8 cellular contexts compared by ENCODE assay signal in the genomic region with DNA sequence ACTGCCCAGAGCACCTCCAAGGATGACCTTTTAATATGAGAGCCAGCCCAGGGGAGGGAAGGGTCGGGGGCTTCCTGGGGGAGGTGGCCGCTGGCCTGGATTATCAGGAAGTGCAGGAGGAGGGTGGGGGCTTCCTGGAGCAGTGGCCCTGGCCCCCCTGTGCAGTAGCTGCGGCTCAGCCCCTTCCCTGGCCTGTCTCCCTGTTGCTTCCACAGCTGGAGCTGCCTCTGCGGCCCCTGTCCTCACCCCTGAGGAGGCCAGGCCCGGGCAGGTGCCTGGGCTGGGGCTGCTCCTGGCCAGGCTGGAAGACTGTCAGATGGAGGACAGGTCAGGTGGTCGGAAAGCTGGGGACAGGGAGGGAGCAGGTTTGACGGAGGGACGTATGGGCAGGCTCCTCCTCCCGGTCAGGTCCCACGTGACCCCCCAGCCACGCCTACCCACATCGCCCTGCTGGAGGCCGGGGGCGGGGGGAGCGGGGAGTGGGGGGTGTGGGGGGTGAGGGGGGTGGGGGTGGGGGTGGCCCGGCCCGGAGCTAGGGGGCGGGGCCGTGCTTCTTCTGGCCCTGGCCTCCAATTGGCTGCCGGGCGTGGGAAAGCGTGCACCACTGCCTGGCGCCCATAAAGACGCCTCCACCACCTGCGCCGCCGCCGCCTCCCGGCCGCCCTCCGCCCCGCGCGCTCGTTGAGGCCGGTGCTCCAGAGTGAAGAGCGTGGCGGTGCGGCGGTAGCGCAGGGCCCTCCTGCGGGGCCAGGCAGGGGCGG. TPM values are rescaled to one million over a fixed set of nuclear protein-coding genes. Genes with fewer than 3 reads are reported as not detected.
DNase-seq lines count a peak whose midpoint lies in the region; ATAC-seq and TF ChIP-seq lines count a peak whose summit lies in the region.

No MANE protein-coding gene starts in this region.

- peaks cover 2% of the 10 kb centered on the region for H3K36me3 Mint-ChIP-seq in activated CD8-positive, alpha-beta T cell treated with anti-CD3 and anti-CD28 coated beads, Interleukin-2, amount 10 ng/mL, durations not matched to agents 7 days and 5 days (ENCODE audit: low read depth)

- CTCF ChIA-PET in activated CD8-positive, alpha-beta T cell treated with anti-CD3 and anti-CD28 coated beads, Interleukin-2, amount 10 ng/mL, durations not matched to agents 7 days and 5 days (lab: Charles Lee): interaction anchor here (1.1 to 3.8 kb wide), 4 partner anchors 20 to 351 kb away, joined by 4 to 44 read pairs (median 5); partner anchors contain the start of genes FAAP20 and PANK4

- POLR2A ChIA-PET in activated CD8-positive, alpha-beta T cell treated with anti-CD3 and anti-CD28 coated beads, Interleukin-2, amount 10 ng/mL, durations not matched to agents 7 days and 5 days (lab: Charles Lee): interaction anchor here (1.1 to 5.5 kb wide), 8 partner anchors 11 to 133 kb away, joined by 4 to 96 read pairs (median 22); partner anchors contain the start of genes HES5, PANK4, PEX10 and TNFRSF14

- H3K27ac Mint-ChIP-seq in activated CD8-positive, alpha-beta T cell treated with anti-CD3 and anti-CD28 coated beads, Interleukin-2, amount 10 ng/mL, durations not matched to agents 7 days and 5 days: peak overlapping the region; percentile 98

- peak overlapping the region; percentile 39 for H3K4me3 ChIP-seq in AG09309 (ENCODE audit: control insufficient read depth, low read depth, low read length)

- peaks cover 4% of the 10 kb centered on the region for H3K27me3 Mint-ChIP-seq in activated CD8-positive, alpha-beta T cell treated with anti-CD3 and anti-CD28 coated beads, Interleukin-2, amount 10 ng/mL, durations not matched to agents 7 days and 5 days (ENCODE audit: low read depth)

- no peaks in the 10 kb centered on the region for H3K9me3 Mint-ChIP-seq in activated CD8-positive, alpha-beta T cell treated with anti-CD3 and anti-CD28 coated beads, Interleukin-2, amount 10 ng/mL, durations not matched to agents 7 days and 5 days (ENCODE audit: insufficient read depth)

- TF ChIP-seq CTCF in AG09309 (IDR thresholded peaks at IDR 0.05; ENCODE audit: control insufficient read depth, insufficient read depth, low read depth, low read length, missing control alignments): no peak

- H3K4me1 Mint-ChIP-seq in activated CD8-positive, alpha-beta T cell treated with anti-CD3 and anti-CD28 coated beads, Interleukin-2, amount 10 ng/mL, durations not matched to agents 7 days and 5 days (ENCODE audit: low read depth): peaks cover 37% of the 10 kb centered on the region

- no peak for DNase-seq in AG09309 (ENCODE audit: low read depth)
- peak; percentile 94 for DNase-seq in NCI-H748 (lab: John Stamatoyannopoulos, UW; ENCODE audit: unreplicated experiment)
- peak; percentile 94 for DNase-seq in activated CD8-positive, alpha-beta T cell treated with anti-CD3 and anti-CD28 coated beads, Interleukin-2, amount 10 ng/mL, durations not matched to agents 7 days and 5 days
- DNase-seq in effector CD4-positive, alpha-beta T cell: peak; percentile 83
- peak; percentile 85 for DNase-seq in medulla oblongata (ENCODE audit: extremely low spot score)
- DNase-seq in stimulated activated CD8-positive, alpha-beta memory T cell treated with anti-CD3 and anti-CD28 coated beads, Interleukin-15, amount 100 ng/mL, for 24 hours (ENCODE audit: low read depth): peak; percentile 58

- peak overlapping the region; percentile 85 for H3K4me3 Mint-ChIP-seq in activated CD8-positive, alpha-beta T cell treated with anti-CD3 and anti-CD28 coated beads, Interleukin-2, amount 10 ng/mL, durations not matched to agents 7 days and 5 days

- ATAC-seq in GM19025 (IDR thresholded peaks at IDR 0.05; ENCODE audit: low read depth, unreplicated experiment) (peak; percentile 30), HG03342 (IDR thresholded peaks at IDR 0.05; ENCODE audit: unreplicated experiment) (peak; percentile 28)
- ATAC-seq in activated CD8-positive, alpha-beta T cell treated with anti-CD3 and anti-CD28 coated beads, Interleukin-2, amount 10 ng/mL, durations not matched to agents 7 days and 5 days: peak; percentile 63

RNA-seq across cellular contexts. Expression of gene TNFRSF14, which starts 10.2 kb away (rescaled TPM):
- total RNA-seq in activated CD8-positive, alpha-beta T cell treated with anti-CD3 and anti-CD28 coated beads, Interleukin-2, amount 10 ng/mL, durations not matched to agents 7 days and 5 days: 10 to 100 TPM; 85.8 to 86.5 TPM

RNA-seq across cellular contexts. Expression of gene HES5, which starts 15.9 kb away (rescaled TPM):
- total RNA-seq in activated CD8-positive, alpha-beta T cell treated with anti-CD3 and anti-CD28 coated beads, Interleukin-2, amount 10 ng/mL, durations not matched to agents 7 days and 5 days: not detected

RNA-seq across cellular contexts. Expression of gene PANK4, which starts 19.5 kb away (rescaled TPM):
- total RNA-seq in activated CD8-positive, alpha-beta T cell treated with anti-CD3 and anti-CD28 coated beads, Interleukin-2, amount 10 ng/mL, durations not matched to agents 7 days and 5 days: 10 to 100 TPM; 55.9 to 66.8 TPM

RNA-seq across cellular contexts. Expression of gene PRXL2B, which starts 40.6 kb away (rescaled TPM):
- 10 to 100 TPM; 35.6 to 40.6 TPM for total RNA-seq in activated CD8-positive, alpha-beta T cell treated with anti-CD3 and anti-CD28 coated beads, Interleukin-2, amount 10 ng/mL, durations not matched to agents 7 days and 5 days
